1 cellular context compared by ENCODE assay signal in genomic region chr1:27489973-27490741, GRCh38.
TF ChIP-seq lines count a peak whose summit lies in the region.

TSS of gene WASF2 (minus strand) at chr1:27490167. CDS start at chr1:27428890, 61,277 bp downstream.

TF ChIP-seq in HEK293, 187 proteins besides CTCF, POLR2A, EP300 and RAD21 (continued from another document):
- TF ChIP-seq ZNF518A (tag by site-specific recombination; conservative IDR thresholded peaks at IDR 0.05; ENCODE audit: low read depth) (peak; percentile 42; the same call in 1 of the 2 replicates), ZIC2 (tag by site-specific recombination; IDR thresholded peaks at IDR 0.05) (peak; percentile 95), KLF1 (tag by site-specific recombination; IDR thresholded peaks at IDR 0.05) (peak; percentile 93), ZBTB21 (tag by site-specific recombination; IDR thresholded peaks at IDR 0.05) (no peak), REPIN1 (tag by site-specific recombination; IDR thresholded peaks at IDR 0.05; ENCODE audit: low read depth) (no peak), ZNF138 (tag by site-specific recombination; IDR thresholded peaks at IDR 0.05; ENCODE audit: borderline replicate concordance) (no peak), ZNF48 (tag by site-specific recombination; IDR thresholded peaks at IDR 0.05) (no peak), ZNF366 (tag by site-specific recombination; conservative IDR thresholded peaks at IDR 0.05) (0 out of 2 replicates have a peak, but pooled peaks have one; percentile 21), GLIS2 (tag by site-specific recombination; IDR thresholded peaks at IDR 0.05) (peak; percentile 100), ZNF175 (tag by site-specific recombination; IDR thresholded peaks at IDR 0.05) (no peak), ZNF660 (tag by site-specific recombination; IDR thresholded peaks at IDR 0.05) (peak; percentile 82), ZNF704 (tag by site-specific recombination; IDR thresholded peaks at IDR 0.05) (no peak), ZNF513 (tag by site-specific recombination; IDR thresholded peaks at IDR 0.05) (no peak), ZNF639 (tag by site-specific recombination; IDR thresholded peaks at IDR 0.05) (peak; percentile 71), ZNF510 (tag by site-specific recombination; IDR thresholded peaks at IDR 0.05; ENCODE audit: insufficient replicate concordance) (no peak), ZNF184 (tag by site-specific recombination; IDR thresholded peaks at IDR 0.05) (no peak; the same call in 1 of the 2 replicates)
